Comparison of ENCODE assay signal across 8 cellular contexts in genomic region chr2:74261204-74261864, GRCh38.
DNase-seq lines count a peak whose midpoint lies in the region; ATAC-seq and TF ChIP-seq lines count a peak whose summit lies in the region.

No MANE protein-coding gene starts in this region.

- no peaks in the 10 kb centered on the region for H3K36me3 Mint-ChIP-seq in H9 (ENCODE audit: insufficient read depth in 1 of 3, low read depth in 3 of 3)
- H3K36me3 Mint-ChIP-seq in WTC11 = no peaks in the 10 kb centered on the region

- POLR2A ChIA-PET in A673 (lab: Charles Lee; ENCODE audit: low non-redundant PET) (no interaction called here), WTC11 (lab: Charles Lee) (no interaction called here)

- BruUV-seq in A673 (replicated peaks; lab: Mats Ljungman, UMichigan) = no TSS peak

- H3K56ac ChIP-seq in H9 (ENCODE audit: insufficient read length, low read depth, low read length) = no peak overlapping the region

- H3K23ac ChIP-seq in H9 (ENCODE audit: insufficient read length, low read depth, low read length) = no peak overlapping the region

- no CpG with 5 or more reads among the region's 6 CpGs for WGBS in H9 (ENCODE audit: extremely low coverage, insufficient read length, low lambda C conversion rate)
- WGBS in hepatocyte (ENCODE audit: low lambda C conversion rate, missing lambda C conversion rate) = 38% methylated on average over 6 of the region's 6 CpGs

- H3K9me3 Mint-ChIP-seq in H9 (no peaks in the 10 kb centered on the region), WTC11 (no peaks in the 10 kb centered on the region)

- no peak overlapping the region for H3K9ac ChIP-seq in H9 (ENCODE audit: extremely low read depth, insufficient read length, low read length)

- H3T11ph ChIP-seq in H9 (ENCODE audit: low read length) = no peak overlapping the region

- H3K9me3 ChIP-seq in A673 (ENCODE audit: low read depth, low read length, poor library complexity, severe bottlenecking) (no peaks in the 10 kb centered on the region), H9 (ENCODE audit: control insufficient read depth, low read depth, low read length) (no peaks in the 10 kb centered on the region), hepatocyte (ENCODE audit: low read depth) (no peaks in the 10 kb centered on the region)

- H3K4me3 Mint-ChIP-seq in H9 (0 out of 5 replicates have a peak overlapping the region, but pooled peaks of 1 of the 2 experiments have one; percentile 0), WTC11 (no peak overlapping the region)

- H4K20me1 ChIP-seq in H9 (ENCODE audit: control insufficient read depth, insufficient read depth, insufficient read length) (no peaks in the 10 kb centered on the region), hepatocyte (ENCODE audit: insufficient read depth, poor library complexity, severe bottlenecking) (no peaks in the 10 kb centered on the region)

- no peak overlapping the region for H4K8ac ChIP-seq in H9 (replicated peaks; ENCODE audit: insufficient read length, low read depth, low read length)

- H3K27ac Mint-ChIP-seq in H9 (peak overlapping the region in 2 of 3 experiments; percentile 54 to 61; a peak in 4 of 7 replicates), WTC11 (no peak overlapping the region)

- TF ChIP-seq CTCF in A673 (conservative IDR thresholded peaks at IDR 0.05; ENCODE audit: low read depth, low read length) = peak; percentile 56
- peak; percentile 75 for TF ChIP-seq CTCF in H9 (conservative IDR thresholded peaks at IDR 0.05)
- no peak for TF ChIP-seq CTCF in WTC11 (IDR thresholded peaks at IDR 0.05)
- TF ChIP-seq CTCF in hepatocyte (IDR thresholded peaks at IDR 0.05; ENCODE audit: poor library complexity) = peak; percentile 62

- H3K36me3 ChIP-seq in A673 (ENCODE audit: insufficient read depth, low read length, poor library complexity, severe bottlenecking) (no peaks in the 10 kb centered on the region), hepatocyte (replicated peaks; ENCODE audit: insufficient read depth, low read depth) (no peaks in the 10 kb centered on the region)

- no peak overlapping the region for H2BK15ac ChIP-seq in H9 (ENCODE audit: low read depth, low read length)

- no peak overlapping the region for H4K5ac ChIP-seq in H9 (ENCODE audit: insufficient read length, low read depth, low read length)

- no peak overlapping the region for H4K91ac ChIP-seq in H9 (ENCODE audit: insufficient read length, low read depth, low read length)

- intact Hi-C loops in A673 (cut with micrococcal nuclease; ENCODE audit: unreplicated experiment) = no loop called here

- no peaks in the 10 kb centered on the region for H3K79me1 ChIP-seq in H9 (ENCODE audit: insufficient read depth, low read depth, low read length, poor library complexity, severe bottlenecking)

- no peak overlapping the region for H3K4me2 ChIP-seq in H9 (ENCODE audit: insufficient read depth, insufficient read length, low read length)
- no peak overlapping the region for H3K4me2 ChIP-seq in hepatocyte

- H3K79me2 ChIP-seq in H9 (ENCODE audit: insufficient read depth, low read length) (no peaks in the 10 kb centered on the region), hepatocyte (no peaks in the 10 kb centered on the region)

- no peaks in the 10 kb centered on the region for H3K9me2 ChIP-seq in hepatocyte (replicated peaks; ENCODE audit: insufficient read depth)

- H2BK5ac ChIP-seq in H9 (ENCODE audit: insufficient read length, low read length) = no peak overlapping the region

- no peak overlapping the region for H3K18ac ChIP-seq in H9 (ENCODE audit: insufficient read length, low read depth, low read length)

- H3K27ac ChIP-seq in A673 (ENCODE audit: low read depth, low read length, poor library complexity, severe bottlenecking) (no peak overlapping the region), H9 (ENCODE audit: insufficient read length, low read depth, low read length) (no peak overlapping the region), hepatocyte (no peak overlapping the region)

- H3K14ac ChIP-seq in H9 (ENCODE audit: insufficient read depth, low read length) = no peak overlapping the region

- ATAC-seq in WTC11 (peak; percentile 91), GM21367 (IDR thresholded peaks at IDR 0.05; ENCODE audit: unreplicated experiment) (no peak), HG03280 (IDR thresholded peaks at IDR 0.05; ENCODE audit: unreplicated experiment) (no peak), GM19023 (IDR thresholded peaks at IDR 0.05; ENCODE audit: unreplicated experiment) (no peak)

- H3K27me3 ChIP-seq in A673 (replicated peaks; ENCODE audit: insufficient read depth, low read depth, low read length, poor library complexity) (no peaks in the 10 kb centered on the region), H9 (ENCODE audit: insufficient read depth, low read length) (no peaks in the 10 kb centered on the region), hepatocyte (no peaks in the 10 kb centered on the region)

- no peaks in the 10 kb centered on the region for H3K23me2 ChIP-seq in H9 (ENCODE audit: insufficient read length, low read depth, low read length, poor library complexity, severe bottlenecking)

- H2AFZ ChIP-seq in H9 (ENCODE audit: low read length) (no peak overlapping the region), hepatocyte (no peak overlapping the region)

- H3K27me3 Mint-ChIP-seq in H9 (ENCODE audit: low read depth) (peaks cover 2% of the 10 kb centered on the region), WTC11 (ENCODE audit: low read depth) (peaks cover 2% of the 10 kb centered on the region)

- H3K4me3 ChIP-seq in A673 (ENCODE audit: low read depth, low read length, poor library complexity, severe bottlenecking) (no peak overlapping the region), hepatocyte (no peak overlapping the region)

- H3K4me1 Mint-ChIP-seq in H9 (peaks cover 21 to 22% of the 10 kb centered on the region in 2 experiments), WTC11 (peaks cover 19% of the 10 kb centered on the region)

- H3K4me1 ChIP-seq in A673 (ENCODE audit: insufficient read depth, low read length, poor library complexity, severe bottlenecking) = no peaks in the 10 kb centered on the region
- no peaks in the 10 kb centered on the region for H3K4me1 ChIP-seq in H9 (ENCODE audit: insufficient read depth, low read length)
- H3K4me1 ChIP-seq in hepatocyte (ENCODE audit: insufficient read depth) = no peaks in the 10 kb centered on the region

- no peak overlapping the region for H2BK120ac ChIP-seq in H9 (ENCODE audit: low read depth, low read length, poor library complexity, severe bottlenecking)

- no peak overlapping the region for H3K4ac ChIP-seq in H9 (ENCODE audit: low read depth, low read length)

- H2BK12ac ChIP-seq in H9 (ENCODE audit: insufficient read length, low read depth, low read length) = no peak overlapping the region

- DNase-seq in A673 (ENCODE audit: low spot score) (peak; percentile 32), H9 (peak; percentile 86), WTC11 (ENCODE audit: low spot score) (peak; percentile 76), hepatocyte (ENCODE audit: low spot score) (peak; percentile 48)
- no peak for DNase-seq in stimulated activated CD4-positive, alpha-beta T cell treated with anti-CD3 and anti-CD28 coated beads, Interleukin-4, amount 100 ng/mL, for 24 hours

- CTCF ChIA-PET in A673 (lab: Charles Lee) (no interaction called here), WTC11 (lab: Charles Lee) (interaction anchor here (0.6 to 3.6 kb wide), 13 partner anchors 8 to 438 kb away, joined by 3 to 36 read pairs (median 3); no protein-coding TSS in a partner anchor)

- H2BK20ac ChIP-seq in H9 (ENCODE audit: low read depth, low read length, poor library complexity, severe bottlenecking) = no peak overlapping the region

- no peak overlapping the region for H2AK5ac ChIP-seq in H9 (ENCODE audit: insufficient read length, low read length)

TF ChIP-seq in WTC11, 78 proteins besides CTCF, POLR2A, EP300 and RAD21:
- TF ChIP-seq TCF7 (CRISPR knock-in tag; IDR thresholded peaks at IDR 0.05; ENCODE audit: low read depth) (0 out of 2 replicates have a peak, but pooled peaks have one; percentile 20), PRDM15 (CRISPR knock-in tag; IDR thresholded peaks at IDR 0.05) (no peak)
